ENCODE assay signal across 8 cellular contexts in the genomic region with DNA sequence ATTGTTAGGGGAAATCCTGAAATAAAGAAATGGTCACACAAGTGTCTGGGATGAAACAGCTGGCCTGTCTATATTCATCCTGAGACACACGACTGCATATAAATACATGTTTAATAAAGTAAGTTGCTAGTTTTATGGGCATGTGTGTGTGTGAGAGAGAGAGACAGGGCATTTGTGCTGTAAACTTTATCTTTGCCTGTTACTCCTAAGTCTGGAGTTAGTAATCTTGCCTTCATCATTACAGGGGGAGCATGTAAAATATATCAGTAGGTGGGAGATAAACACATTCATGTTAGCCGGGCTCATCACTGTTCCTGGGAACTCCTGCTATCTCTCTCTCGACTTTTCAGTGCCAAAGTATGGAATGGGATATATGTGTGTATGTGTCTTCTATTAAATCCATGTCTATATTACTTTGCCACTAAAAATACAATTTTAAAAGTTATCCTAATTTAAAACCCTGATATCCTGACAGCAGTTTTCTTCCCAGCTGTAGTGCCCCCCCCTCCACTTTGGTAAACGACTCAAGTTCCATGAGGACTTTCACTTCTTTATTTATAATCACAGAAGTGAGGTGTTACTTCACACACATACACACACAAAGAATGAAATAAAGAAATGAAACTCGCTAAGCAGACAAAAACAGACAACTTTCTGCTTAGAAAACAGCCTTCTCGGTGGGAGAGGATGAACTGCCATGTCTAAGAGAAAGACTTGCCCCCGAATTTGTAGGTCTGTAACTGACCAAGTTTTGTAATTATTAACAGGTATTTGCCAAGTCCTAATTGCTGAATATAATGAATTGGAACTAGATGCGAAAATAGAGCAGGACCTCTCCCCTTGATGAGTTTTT. TPM values are rescaled to one million over a fixed set of nuclear protein-coding genes. Genes with fewer than 3 reads are reported as not detected.
A peak's percentile ranks its signal among the peaks of the same experiment; 100 is the strongest.
DNase-seq lines count a peak whose midpoint lies in the region; ATAC-seq, FAIRE-seq and TF ChIP-seq lines count a peak whose summit lies in the region.

No MANE protein-coding gene starts in this region.

- H3K9me3 ChIP-seq in NT2/D1 (ENCODE audit: insufficient read depth, low read length) (no peaks in the 10 kb centered on the region), iPS-15b (ENCODE audit: control insufficient read depth, insufficient read depth, low read length) (no peaks in the 10 kb centered on the region), transverse colon (no peaks in the 10 kb centered on the region)

- no peaks in the 10 kb centered on the region for H3K9me3 Mint-ChIP-seq in activated T-helper 17 cell treated with anti-CD3 and anti-CD28 coated beads, Interleukin-2, amount 50 U/mL, for 72 hours

- peak; percentile 69 for DNase-seq in GM10266 (ENCODE audit: extremely low spot score)
- DNase-seq in NT2/D1 (ENCODE audit: low read depth, low spot score): no peak
- no peak for DNase-seq in transverse colon
- DNase-seq in DMS114 treated with DMSO at 0.1 percent for 48 hours (lab: John Stamatoyannopoulos, UW; ENCODE audit: unreplicated experiment): no peak
- DNase-seq in frontal cortex (ENCODE audit: low spot score in 2 of 2): no peak

- H3K27ac Mint-ChIP-seq in activated T-helper 17 cell treated with anti-CD3 and anti-CD28 coated beads, Interleukin-2, amount 50 U/mL, for 72 hours: no peak overlapping the region

- H3K9ac ChIP-seq in NT2/D1 (ENCODE audit: insufficient read length, low read depth) (peak overlapping the region; percentile 74), iPS-15b (ENCODE audit: low read depth, low read length) (no peak overlapping the region)

- intact Hi-C loops in transverse colon (cut with DNase I; ENCODE audit: low total_unique reads): loop anchor here (10.0 kb wide), 1 partner anchor 184 kb away; a partner anchor contains a TSS

- TF ChIP-seq POLR2A in transverse colon (IDR thresholded peaks at IDR 0.05): peak; percentile 28

- H3K4me3 ChIP-seq in NT2/D1 (ENCODE audit: insufficient read length, low read depth) (peak overlapping the region; percentile 35), iPS-15b (ENCODE audit: low read depth, low read length) (peak overlapping the region; percentile 24), transverse colon (peak overlapping the region; percentile 19 to 77 (median 58))

- TF ChIP-seq CTCF in GM10266 (IDR thresholded peaks at IDR 0.05; ENCODE audit: control insufficient read depth, insufficient read depth, low read depth, missing control alignments) (no peak), transverse colon (IDR thresholded peaks at IDR 0.05) (no peak)

- peaks cover 30% of the 10 kb centered on the region for H3K27me3 Mint-ChIP-seq in activated T-helper 17 cell treated with anti-CD3 and anti-CD28 coated beads, Interleukin-2, amount 50 U/mL, for 72 hours

- H3K4me3 Mint-ChIP-seq in activated T-helper 17 cell treated with anti-CD3 and anti-CD28 coated beads, Interleukin-2, amount 50 U/mL, for 72 hours: no peak overlapping the region

- H3K36me3 Mint-ChIP-seq in activated T-helper 17 cell treated with anti-CD3 and anti-CD28 coated beads, Interleukin-2, amount 50 U/mL, for 72 hours (ENCODE audit: low read depth): peaks cover 36% of the 10 kb centered on the region

- H3K27me3 ChIP-seq in NT2/D1 (ENCODE audit: insufficient read depth, insufficient read length): peaks cover 57% of the 10 kb centered on the region
- peaks cover 68% of the 10 kb centered on the region for H3K27me3 ChIP-seq in iPS-15b (ENCODE audit: control insufficient read depth, insufficient read depth, low read length)
- peaks cover 97% of the 10 kb centered on the region for H3K27me3 ChIP-seq in transverse colon

- 8 to 11% methylated on average over 8 of the region's 8 CpGs for WGBS in transverse colon (ENCODE audit: low coverage in 1 of 2), 2 donors

- ATAC-seq in GM21825 (IDR thresholded peaks at IDR 0.05; ENCODE audit: unreplicated experiment): peak; percentile 62
- no peak for ATAC-seq in activated T-helper 17 cell treated with anti-CD3 and anti-CD28 coated beads, Interleukin-2, amount 50 U/mL, for 72 hours (replicated peaks)

- H3K4me1 ChIP-seq in NT2/D1 (ENCODE audit: insufficient read depth, insufficient read length): peaks cover 6% of the 10 kb centered on the region
- peaks cover 11% of the 10 kb centered on the region for H3K4me1 ChIP-seq in iPS-15b (ENCODE audit: control insufficient read depth, insufficient read depth, low read length)
- H3K4me1 ChIP-seq in transverse colon: peaks cover 0 to 19% (median 1%) of the 10 kb centered on the region in 4 donors

- H3K27ac ChIP-seq in transverse colon: peak overlapping the region; percentile 87 to 91 (median 88)

- H3K36me3 ChIP-seq in NT2/D1 (ENCODE audit: insufficient read depth, insufficient read length, low read length): peaks cover 8% of the 10 kb centered on the region
- no peaks in the 10 kb centered on the region for H3K36me3 ChIP-seq in iPS-15b (ENCODE audit: control insufficient read depth, insufficient read depth, low read length)
- H3K36me3 ChIP-seq in transverse colon: no peaks in the 10 kb centered on the region

- in situ Hi-C loops in transverse colon (cut with MboI; ENCODE audit: low pct_ligation_motif_present in 1 of 4, low pct_unique_long_range_greater_than_20kb in 1 of 4, low sequenced_read_pairs in 3 of 4): loop anchor here in 2 of 4 donors (25.0 kb wide), 2 partner anchors 582 to 1243 kb away; no protein-coding TSS in a partner anchor

- FAIRE-seq in frontal cortex (lab: Jason Lieb, UNC): no peak

- H3K4me1 Mint-ChIP-seq in activated T-helper 17 cell treated with anti-CD3 and anti-CD28 coated beads, Interleukin-2, amount 50 U/mL, for 72 hours: peaks cover 22% of the 10 kb centered on the region

- TF ChIP-seq EP300 in transverse colon (IDR thresholded peaks at IDR 0.05; ENCODE audit: low read depth): no peak

RNA-seq across cellular contexts. Expression of a gene that starts 0.9 kb away (rescaled TPM):
- total RNA-seq in transverse colon: 10 to 100 TPM; 19.8 to 69.6 (median 42.9) TPM
- 267 TPM for total RNA-seq in frontal cortex
- total RNA-seq in activated T-helper 17 cell treated with anti-CD3 and anti-CD28 coated beads, Interleukin-2, amount 50 U/mL, for 72 hours: 10 to 100 TPM; 27.6 to 44.1 TPM
